16 cellular contexts compared by ENCODE assay signal in genomic region chr2:202099515-202099914, GRCh38. TPM values are rescaled to one million over a fixed set of nuclear protein-coding genes. Genes with fewer than 3 reads are reported as not detected.
"Had no signal": no experiment of that assay in that cellular context is flagged by ENCODE, and none has a peak within 500 bp of the region (broad histone marks: within the 10 kb centered on the region; RNA-seq: fewer than 3 reads in every experiment).

No MANE protein-coding gene starts in this region.

- H3K27ac ChIP-seq: ascending aorta, cardiac muscle cell, gastroesophageal sphincter, neutrophil, skin epidermis, vagina had no signal

- ATAC-seq: activated CD8-positive, alpha-beta T cell treated with anti-CD3 and anti-CD28 coated beads for 36 hours; activated naive CD8-positive, alpha-beta T cell treated with anti-CD3 and anti-CD28 coated beads, Interleukin-2, amount 50 U/mL, for 24 hours; gastroesophageal sphincter; left ventricle myocardium superior had no signal

- H3K27me3 ChIP-seq: ascending aorta, cardiac muscle cell, gastroesophageal sphincter, neutrophil, vagina had no signal

- DNase-seq: activated CD8-positive, alpha-beta T cell treated with anti-CD3 and anti-CD28 coated beads for 36 hours; activated naive CD4-positive, alpha-beta T cell; activated naive CD8-positive, alpha-beta T cell treated with anti-CD3 and anti-CD28 coated beads, Interleukin-2, amount 50 U/mL, for 24 hours; left ventricle myocardium superior; T-helper 9 cell had no signal

- H3K4me1 ChIP-seq: ascending aorta, gastroesophageal sphincter, vagina had no signal

RNA-seq across cellular contexts. Expression of gene KIAA2012, which starts 26.5 kb away (rescaled TPM):
- total RNA-seq: activated CD8-positive, alpha-beta T cell treated with anti-CD3 and anti-CD28 coated beads for 36 hours; activated T-helper 1 cell treated with anti-CD3 and anti-CD28 coated beads, Interleukin-12 subunit alpha, Interleukin-12 subunit beta, Interleukin-2, Interleukin-4 antibody, amounts not matched to agents 30 ng/mL and 10 ng/mL and 1 ng/mL, durations not matched to agents 14 hours and 24 hours and 36 hours; cardiac muscle cell; endothelial cell of umbilical vein; gastroesophageal sphincter; left ventricle myocardium superior; mesenteric fat pad; myocyte; vagina had no signal
- polyA plus RNA-seq: endothelial cell of umbilical vein, keratinocyte had no signal
